8 cellular contexts compared by ENCODE assay signal in genomic region chr12:56720696-56721615, GRCh38. TPM values are rescaled to one million over a fixed set of nuclear protein-coding genes. Genes with fewer than 3 reads are reported as not detected.
DNase-seq lines count a peak whose midpoint lies in the region; ATAC-seq and TF ChIP-seq lines count a peak whose summit lies in the region.
"Had no signal": no experiment of that assay in that cellular context is flagged by ENCODE, and none has a peak within 500 bp of the region (broad histone marks: within the 10 kb centered on the region; RNA-seq: fewer than 3 reads in every experiment).

No MANE protein-coding gene starts in this region.

- H3K4me3 Mint-ChIP-seq in GM23338, result peak overlapping the region; percentile 98
- peak overlapping the region; percentile 100 for H3K4me3 Mint-ChIP-seq in endodermal cell

- TF ChIP-seq POLR2A in gastrocnemius medialis (IDR thresholded peaks at IDR 0.05), result no peak

- H3K9me3 Mint-ChIP-seq in GM23338, result no peaks in the 10 kb centered on the region; the same call in 2 of the 3 replicates
- H3K9me3 Mint-ChIP-seq in endodermal cell, result no peaks in the 10 kb centered on the region

- H3K9ac ChIP-seq in OCI-LY3 (ENCODE audit: low read length) (no peak overlapping the region), endodermal cell (ENCODE audit: extremely low read depth, low read length, poor library complexity, severe bottlenecking) (no peak overlapping the region)

- DNase-seq in GM23338 (ENCODE audit: low spot score), result peak; percentile 5
- DNase-seq in endodermal cell, result no peak
- no peak for DNase-seq in gastrocnemius medialis
- no peak for DNase-seq in NCI-H187 (lab: John Stamatoyannopoulos, UW)
- no peak for DNase-seq in amniotic stem cell (lab: John Stamatoyannopoulos, UW)
- DNase-seq: NCI-H1092 had no signal

- H3K27me3 ChIP-seq in GM23338 (ENCODE audit: insufficient read depth) (no peaks in the 10 kb centered on the region), OCI-LY3 (ENCODE audit: low read depth, low read length) (no peaks in the 10 kb centered on the region), endodermal cell (ENCODE audit: control insufficient read depth, insufficient read depth, low read length, poor library complexity, severe bottlenecking) (no peaks in the 10 kb centered on the region), gastrocnemius medialis (no peaks in the 10 kb centered on the region)

- peak overlapping the region; percentile 74 for H3K27ac ChIP-seq in GM23338 (ENCODE audit: low read depth)
- peak overlapping the region; percentile 4; the same call in 1 of the 2 replicates for H3K27ac ChIP-seq in OCI-LY3 (ENCODE audit: low read length)
- no peak overlapping the region for H3K27ac ChIP-seq in endodermal cell (ENCODE audit: low read depth, low read length)
- peak overlapping the region; percentile 95 to 98 (median 96) for H3K27ac ChIP-seq in gastrocnemius medialis

- peaks cover 38% of the 10 kb centered on the region for H3K36me3 ChIP-seq in GM23338 (ENCODE audit: insufficient read depth)
- peaks cover 69% of the 10 kb centered on the region for H3K36me3 ChIP-seq in OCI-LY3 (replicated peaks; ENCODE audit: low read depth, low read length)
- peaks cover 61% of the 10 kb centered on the region for H3K36me3 ChIP-seq in endodermal cell (ENCODE audit: control insufficient read depth, insufficient read depth, low read length)
- H3K36me3 ChIP-seq in gastrocnemius medialis, result peaks cover 0 to 41% of the 10 kb centered on the region in 2 donors

- ATAC-seq in GM23338 (peak; percentile 20), gastrocnemius medialis (no peak), HG02884 (IDR thresholded peaks at IDR 0.05; ENCODE audit: unreplicated experiment) (no peak)

- peaks cover 57% of the 10 kb centered on the region for H3K4me1 ChIP-seq in GM23338 (ENCODE audit: insufficient read depth)
- peaks cover 55% of the 10 kb centered on the region for H3K4me1 ChIP-seq in OCI-LY3 (ENCODE audit: low read length)
- peaks cover 3% of the 10 kb centered on the region for H3K4me1 ChIP-seq in endodermal cell (ENCODE audit: control insufficient read depth, insufficient read depth, low read length)
- H3K4me1 ChIP-seq in gastrocnemius medialis, result peaks cover 75 to 80% of the 10 kb centered on the region in 2 donors

- 0 out of 2 replicates have a peak, but pooled peaks cover 23% of the 10 kb centered on the region for H3F3A ChIP-seq in GM23338 (replicated peaks; ENCODE audit: low read depth)

- H3K27ac Mint-ChIP-seq in GM23338 (peak overlapping the region; percentile 74), endodermal cell (peak overlapping the region; percentile 83)

- peaks cover 70% of the 10 kb centered on the region for H3K4me1 Mint-ChIP-seq in GM23338
- H3K4me1 Mint-ChIP-seq in endodermal cell, result peaks cover 56% of the 10 kb centered on the region

- H2AFZ ChIP-seq in GM23338 (no peak overlapping the region), OCI-LY3 (ENCODE audit: low read depth, low read length) (no peak overlapping the region)

- intact Hi-C loops in gastrocnemius medialis (cut with DNase I; ENCODE audit: low total_unique reads), result loop anchor here (1.0 to 10.0 kb wide), 2 partner anchors 8 to 996 kb away; partner anchors contain the start of genes CD63 and RDH5

- H3K4me3 ChIP-seq in GM23338, result peak overlapping the region; percentile 93
- no peak overlapping the region for H3K4me3 ChIP-seq in OCI-LY3 (ENCODE audit: low read length)
- peak overlapping the region; percentile 99 for H3K4me3 ChIP-seq in endodermal cell (ENCODE audit: low read length)
- H3K4me3 ChIP-seq in gastrocnemius medialis, result peak overlapping the region; percentile 18 to 99 (median 56)

- H4K20me1 ChIP-seq in GM23338 (replicated peaks; ENCODE audit: insufficient read depth) (peaks cover 61% of the 10 kb centered on the region), OCI-LY3 (ENCODE audit: insufficient read depth, low read length) (peaks cover 83% of the 10 kb centered on the region)

- in situ Hi-C loops in gastrocnemius medialis (cut with MboI; ENCODE audit: low sequenced_read_pairs in 4 of 4), result loop anchor here in 2 of 4 donors (10.0 kb wide), 2 partner anchors 76 to 86 kb away; partner anchors contain the start of genes ATP5F1B (in 1 of the 2) and BAZ2A (in 1 of the 2)

- no peaks in the 10 kb centered on the region for H3K9me3 ChIP-seq in OCI-LY3 (ENCODE audit: insufficient read depth, low read length)
- no peaks in the 10 kb centered on the region for H3K9me3 ChIP-seq in endodermal cell (ENCODE audit: control insufficient read depth, low read length)
- no peaks in the 10 kb centered on the region for H3K9me3 ChIP-seq in gastrocnemius medialis

- H3K9me2 ChIP-seq in GM23338 (ENCODE audit: insufficient read depth), result peaks cover 5% of the 10 kb centered on the region; the same call in 1 of the 2 replicates

- 67 to 83% methylated on average over 2 to 3 of the region's 3 CpGs for WGBS in endodermal cell (ENCODE audit: insufficient coverage in 1 of 2, insufficient read length in 1 of 2), 2 experiments

- H3K4me2 ChIP-seq in GM23338 (peak overlapping the region; percentile 99), OCI-LY3 (ENCODE audit: low read length) (no peak overlapping the region)

- peaks cover 81% of the 10 kb centered on the region for H3K79me2 ChIP-seq in GM23338 (replicated peaks; ENCODE audit: insufficient read depth)
- peaks cover 92% of the 10 kb centered on the region for H3K79me2 ChIP-seq in OCI-LY3 (ENCODE audit: low read length)

- H3K27me3 Mint-ChIP-seq in GM23338 (ENCODE audit: insufficient read depth, low read depth, poor library complexity) (peaks cover 15% of the 10 kb centered on the region), endodermal cell (ENCODE audit: insufficient read depth) (no peaks in the 10 kb centered on the region)

- peaks cover 81% of the 10 kb centered on the region for H3K36me3 Mint-ChIP-seq in GM23338 (ENCODE audit: low read depth)
- H3K36me3 Mint-ChIP-seq in endodermal cell (ENCODE audit: low read depth), result peaks cover 56% of the 10 kb centered on the region

- TF ChIP-seq CTCF in GM23338 (conservative IDR thresholded peaks at IDR 0.05; ENCODE audit: low read depth in 2 of 2) (no peak), OCI-LY3 (IDR thresholded peaks at IDR 0.05; ENCODE audit: low read depth, low read length) (no peak), endodermal cell (conservative IDR thresholded peaks at IDR 0.05) (no peak), gastrocnemius medialis (IDR thresholded peaks at IDR 0.05 in 4 of 5, conservative IDR thresholded peaks at IDR 0.05 in 1 of 5) (no peak)

TF ChIP-seq in GM23338, 12 proteins besides CTCF, POLR2A, EP300 and RAD21 (continues in another document):
- TF ChIP-seq, protein P1, sequence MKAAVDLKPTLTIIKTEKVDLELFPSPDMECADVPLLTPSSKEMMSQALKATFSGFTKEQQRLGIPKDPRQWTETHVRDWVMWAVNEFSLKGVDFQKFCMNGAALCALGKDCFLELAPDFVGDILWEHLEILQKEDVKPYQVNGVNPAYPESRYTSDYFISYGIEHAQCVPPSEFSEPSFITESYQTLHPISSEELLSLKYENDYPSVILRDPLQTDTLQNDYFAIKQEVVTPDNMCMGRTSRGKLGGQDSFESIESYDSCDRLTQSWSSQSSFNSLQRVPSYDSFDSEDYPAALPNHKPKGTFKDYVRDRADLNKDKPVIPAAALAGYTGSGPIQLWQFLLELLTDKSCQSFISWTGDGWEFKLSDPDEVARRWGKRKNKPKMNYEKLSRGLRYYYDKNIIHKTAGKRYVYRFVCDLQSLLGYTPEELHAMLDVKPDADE (IDR thresholded peaks at IDR 0.05), result no peak
- TF ChIP-seq NANOG (IDR thresholded peaks at IDR 0.05; ENCODE audit: borderline replicate concordance) (no peak), CREB1 (CRISPR knock-in tag; IDR thresholded peaks at IDR 0.05; ENCODE audit: low read depth) (no peak), EZH2phosphoT487 (IDR thresholded peaks at IDR 0.05; ENCODE audit: unreplicated experiment) (no peak), STAT1 (IDR thresholded peaks at IDR 0.05; ENCODE audit: unreplicated experiment) (no peak)

RNA-seq across cellular contexts. Expression of gene NACA, which starts 4.1 kb away (rescaled TPM):
- 1,081 and 1,279 TPM in 2 replicates for total RNA-seq in GM23338 (2014; rRNA removed; shearing (Covaris generic))
- 2,165 and 2,495 TPM in 2 replicates for polyA plus RNA-seq in GM23338 (2016; fragmentation: Nextera tagmentation; extraction: Ambion mirVana)
- 100 to 1,000 TPM; 817 to 958 TPM for total RNA-seq in endodermal cell
- 1,626 TPM for polyA plus RNA-seq in endodermal cell (2013, experiment 1 of 2)
- polyA plus RNA-seq in endodermal cell (2013, experiment 2 of 2), result 1,491 TPM
- total RNA-seq in gastrocnemius medialis, result 100 to 1,000 TPM; 225 to 438 (median 398) TPM

RNA-seq across cellular contexts. Expression of gene PRIM1, which starts 31.2 kb away (rescaled TPM):
- total RNA-seq in GM23338 (2014; rRNA removed; shearing (Covaris generic)), result 69.9 and 73.9 TPM in 2 replicates
- polyA plus RNA-seq in GM23338 (2016; fragmentation: Nextera tagmentation; extraction: Ambion mirVana), result 65.6 and 67.9 TPM in 2 replicates
- 10 to 100 TPM; 34.8 to 44.2 TPM for total RNA-seq in endodermal cell
- polyA plus RNA-seq in endodermal cell (2013, experiment 1 of 2), result 50.0 TPM
- 46.0 TPM for polyA plus RNA-seq in endodermal cell (2013, experiment 2 of 2)
- total RNA-seq in gastrocnemius medialis, result 1 to 10 TPM; 3.2 to 5.9 (median 3.7) TPM

RNA-seq across cellular contexts. Expression of gene PTGES3, which starts 32.9 kb away (rescaled TPM):
- 334 and 453 TPM in 2 replicates for total RNA-seq in GM23338 (2014; rRNA removed; shearing (Covaris generic))
- 391 and 442 TPM in 2 replicates for polyA plus RNA-seq in GM23338 (2016; fragmentation: Nextera tagmentation; extraction: Ambion mirVana)
- 100 to 1,000 TPM; 275 to 320 TPM for total RNA-seq in endodermal cell
- 328 TPM for polyA plus RNA-seq in endodermal cell (2013, experiment 1 of 2)
- 314 TPM for polyA plus RNA-seq in endodermal cell (2013, experiment 2 of 2)
- total RNA-seq in gastrocnemius medialis, result 10 to 100 TPM; 57.2 to 81.4 (median 69.3) TPM

RNA-seq across cellular contexts. Expression of gene HSD17B6, which starts 42.2 kb away (rescaled TPM):
- 4.3 and 10.3 TPM in 2 replicates for total RNA-seq in GM23338 (2014; rRNA removed; shearing (Covaris generic))
- 2.7 and 5.2 TPM in 2 replicates for polyA plus RNA-seq in GM23338 (2016; fragmentation: Nextera tagmentation; extraction: Ambion mirVana)
- under 1 TPM; 0.57 to 0.89 TPM for total RNA-seq in endodermal cell
- polyA plus RNA-seq in endodermal cell (2013, experiment 1 of 2), result 3.2 TPM
- polyA plus RNA-seq in endodermal cell (2013, experiment 2 of 2), result 1.4 TPM
- total RNA-seq in gastrocnemius medialis, result 1 to 10 TPM in 3 of 4 donors, not detected in 1; 1.2 to 2.3 (median 1.6) TPM

Comparison
In these comparisons a context has a peak if more than half of its experiments do, and no peak if none do; other contexts are left out.
1. RNA of gene PRIM1, which starts 31.2 kb away (total RNA-seq): 69.9 to 73.9 TPM in GM23338 and 34.8 to 44.2 TPM in endodermal cell; 3.2 to 5.9 TPM in gastrocnemius medialis; every median in the first group is over 4 times any median in the second.